ENCODE assay signal across 3 cellular contexts in the genomic region with DNA sequence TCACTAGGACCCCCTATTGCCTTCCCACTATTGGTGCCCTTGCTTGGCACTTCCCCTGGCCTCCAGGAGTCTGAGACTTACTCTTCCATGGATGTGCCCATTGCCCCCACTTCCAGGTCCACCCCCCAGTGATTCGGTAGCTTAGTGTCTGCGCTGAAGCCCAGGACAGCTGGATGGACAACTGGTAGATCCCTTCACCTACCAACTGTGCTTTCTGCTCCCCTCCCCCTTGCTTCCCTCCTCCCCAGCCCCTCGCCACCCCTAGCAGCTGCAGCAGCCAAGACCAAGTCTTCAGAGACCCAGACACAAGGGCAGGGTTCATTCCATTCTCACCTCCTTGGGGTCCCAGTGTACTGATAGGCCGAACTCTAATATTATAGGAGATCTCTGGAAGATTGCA.
TF ChIP-seq lines count a peak whose summit lies in the region.

No MANE protein-coding gene starts in this region.

TF ChIP-seq in K562, 482 proteins besides CTCF, POLR2A, EP300 and RAD21:
- TF ChIP-seq HNRNPUL1 (IDR thresholded peaks at IDR 0.05; ENCODE audit: low read length) (no peak), ZBTB7A (IDR thresholded peaks at IDR 0.05; ENCODE audit: borderline replicate concordance, control insufficient read depth, low read depth, low read length) (no peak)
- TF ChIP-seq, protein P1, sequence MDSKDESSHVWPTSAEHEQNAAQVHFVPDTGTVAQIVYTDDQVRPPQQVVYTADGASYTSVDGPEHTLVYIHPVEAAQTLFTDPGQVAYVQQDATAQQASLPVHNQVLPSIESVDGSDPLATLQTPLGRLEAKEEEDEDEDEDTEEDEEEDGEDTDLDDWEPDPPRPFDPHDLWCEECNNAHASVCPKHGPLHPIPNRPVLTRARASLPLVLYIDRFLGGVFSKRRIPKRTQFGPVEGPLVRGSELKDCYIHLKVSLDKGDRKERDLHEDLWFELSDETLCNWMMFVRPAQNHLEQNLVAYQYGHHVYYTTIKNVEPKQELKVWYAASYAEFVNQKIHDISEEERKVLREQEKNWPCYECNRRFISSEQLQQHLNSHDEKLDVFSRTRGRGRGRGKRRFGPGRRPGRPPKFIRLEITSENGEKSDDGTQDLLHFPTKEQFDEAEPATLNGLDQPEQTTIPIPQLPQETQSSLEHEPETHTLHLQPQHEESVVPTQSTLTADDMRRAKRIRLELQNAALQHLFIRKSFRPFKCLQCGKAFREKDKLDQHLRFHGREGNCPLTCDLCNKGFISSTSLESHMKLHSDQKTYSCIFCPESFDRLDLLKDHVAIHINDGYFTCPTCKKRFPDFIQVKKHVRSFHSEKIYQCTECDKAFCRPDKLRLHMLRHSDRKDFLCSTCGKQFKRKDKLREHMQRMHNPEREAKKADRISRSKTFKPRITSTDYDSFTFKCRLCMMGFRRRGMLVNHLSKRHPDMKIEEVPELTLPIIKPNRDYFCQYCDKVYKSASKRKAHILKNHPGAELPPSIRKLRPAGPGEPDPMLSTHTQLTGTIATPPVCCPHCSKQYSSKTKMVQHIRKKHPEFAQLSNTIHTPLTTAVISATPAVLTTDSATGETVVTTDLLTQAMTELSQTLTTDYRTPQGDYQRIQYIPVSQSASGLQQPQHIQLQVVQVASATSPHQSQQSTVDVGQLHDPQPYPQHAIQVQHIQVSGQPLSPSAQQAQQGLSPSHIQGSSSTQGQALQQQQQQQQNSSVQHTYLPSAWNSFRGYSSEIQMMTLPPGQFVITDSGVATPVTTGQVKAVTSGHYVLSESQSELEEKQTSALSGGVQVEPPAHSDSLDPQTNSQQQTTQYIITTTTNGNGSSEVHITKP (IDR thresholded peaks at IDR 0.05; ENCODE audit: partially characterized antibody) = peak; percentile 64

TF ChIP-seq in HepG2, 621 proteins besides CTCF, POLR2A, EP300 and RAD21:
- TF ChIP-seq JARID2 (CRISPR knock-in tag; IDR thresholded peaks at IDR 0.05; ENCODE audit: insufficient replicate concordance) (no peak), RXRB (CRISPR knock-in tag; IDR thresholded peaks at IDR 0.05; ENCODE audit: borderline replicate concordance) (no peak), MAFG (CRISPR knock-in tag; IDR thresholded peaks at IDR 0.05) (no peak), PRPF4 (IDR thresholded peaks at IDR 0.05; ENCODE audit: low read depth, low read length, poor library complexity, severe bottlenecking) (no peak), YEATS2 (CRISPR knock-in tag; IDR thresholded peaks at IDR 0.05; ENCODE audit: borderline replicate concordance) (no peak), FOXJ3 (CRISPR knock-in tag; IDR thresholded peaks at IDR 0.05; ENCODE audit: borderline replicate concordance) (no peak)
- TF ChIP-seq, protein P2, sequence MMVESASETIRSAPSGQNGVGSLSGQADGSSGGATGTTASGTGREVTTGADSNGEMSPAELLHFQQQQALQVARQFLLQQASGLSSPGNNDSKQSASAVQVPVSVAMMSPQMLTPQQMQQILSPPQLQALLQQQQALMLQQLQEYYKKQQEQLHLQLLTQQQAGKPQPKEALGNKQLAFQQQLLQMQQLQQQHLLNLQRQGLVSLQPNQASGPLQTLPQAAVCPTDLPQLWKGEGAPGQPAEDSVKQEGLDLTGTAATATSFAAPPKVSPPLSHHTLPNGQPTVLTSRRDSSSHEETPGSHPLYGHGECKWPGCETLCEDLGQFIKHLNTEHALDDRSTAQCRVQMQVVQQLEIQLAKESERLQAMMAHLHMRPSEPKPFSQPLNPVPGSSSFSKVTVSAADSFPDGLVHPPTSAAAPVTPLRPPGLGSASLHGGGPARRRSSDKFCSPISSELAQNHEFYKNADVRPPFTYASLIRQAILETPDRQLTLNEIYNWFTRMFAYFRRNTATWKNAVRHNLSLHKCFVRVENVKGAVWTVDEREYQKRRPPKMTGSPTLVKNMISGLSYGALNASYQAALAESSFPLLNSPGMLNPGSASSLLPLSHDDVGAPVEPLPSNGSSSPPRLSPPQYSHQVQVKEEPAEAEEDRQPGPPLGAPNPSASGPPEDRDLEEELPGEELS (CRISPR knock-in tag; IDR thresholded peaks at IDR 0.05) = no peak
- TF ChIP-seq, protein P3, sequence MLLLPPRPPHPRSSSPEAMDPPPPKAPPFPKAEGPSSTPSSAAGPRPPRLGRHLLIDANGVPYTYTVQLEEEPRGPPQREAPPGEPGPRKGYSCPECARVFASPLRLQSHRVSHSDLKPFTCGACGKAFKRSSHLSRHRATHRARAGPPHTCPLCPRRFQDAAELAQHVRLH (CRISPR knock-in tag; IDR thresholded peaks at IDR 0.05; ENCODE audit: borderline replicate concordance, low read depth) = no peak
- TF ChIP-seq, protein P4, sequence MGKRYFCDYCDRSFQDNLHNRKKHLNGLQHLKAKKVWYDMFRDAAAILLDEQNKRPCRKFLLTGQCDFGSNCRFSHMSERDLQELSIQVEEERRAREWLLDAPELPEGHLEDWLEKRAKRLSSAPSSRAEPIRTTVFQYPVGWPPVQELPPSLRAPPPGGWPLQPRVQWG (CRISPR knock-in tag; IDR thresholded peaks at IDR 0.05; ENCODE audit: borderline replicate concordance, low read depth) = no peak
- TF ChIP-seq, protein P5, sequence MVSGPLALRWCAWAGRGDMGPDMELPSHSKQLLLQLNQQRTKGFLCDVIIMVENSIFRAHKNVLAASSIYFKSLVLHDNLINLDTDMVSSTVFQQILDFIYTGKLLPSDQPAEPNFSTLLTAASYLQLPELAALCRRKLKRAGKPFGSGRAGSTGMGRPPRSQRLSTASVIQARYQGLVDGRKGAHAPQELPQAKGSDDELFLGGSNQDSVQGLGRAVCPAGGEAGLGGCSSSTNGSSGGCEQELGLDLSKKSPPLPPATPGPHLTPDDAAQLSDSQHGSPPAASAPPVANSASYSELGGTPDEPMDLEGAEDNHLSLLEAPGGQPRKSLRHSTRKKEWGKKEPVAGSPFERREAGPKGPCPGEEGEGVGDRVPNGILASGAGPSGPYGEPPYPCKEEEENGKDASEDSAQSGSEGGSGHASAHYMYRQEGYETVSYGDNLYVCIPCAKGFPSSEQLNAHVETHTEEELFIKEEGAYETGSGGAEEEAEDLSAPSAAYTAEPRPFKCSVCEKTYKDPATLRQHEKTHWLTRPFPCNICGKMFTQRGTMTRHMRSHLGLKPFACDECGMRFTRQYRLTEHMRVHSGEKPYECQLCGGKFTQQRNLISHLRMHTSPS (CRISPR knock-in tag; IDR thresholded peaks at IDR 0.05; ENCODE audit: low read depth) = no peak

TF ChIP-seq in GM12891, 5 proteins besides CTCF, POLR2A, EP300 and RAD21:
- no peak for TF ChIP-seq PAX5 (IDR thresholded peaks at IDR 0.05; ENCODE audit: insufficient read depth, low read length, severe bottlenecking)
- no peak for TF ChIP-seq TAF1 (IDR thresholded peaks at IDR 0.05; ENCODE audit: low read depth, low read length)
- TF ChIP-seq SPI1 (IDR thresholded peaks at IDR 0.05; ENCODE audit: low read depth, low read length) = no peak
- no peak for TF ChIP-seq POLR2AphosphoS5 (IDR thresholded peaks at IDR 0.05; ENCODE audit: low read depth, low read length)
- no peak for TF ChIP-seq POU2F2 (IDR thresholded peaks at IDR 0.05; ENCODE audit: low read depth, low read length)
TF ChIP-seq in GM12891: peak in this region for 0.
